Comparison of ENCODE assay signal across 9 cellular contexts in the genomic region with DNA sequence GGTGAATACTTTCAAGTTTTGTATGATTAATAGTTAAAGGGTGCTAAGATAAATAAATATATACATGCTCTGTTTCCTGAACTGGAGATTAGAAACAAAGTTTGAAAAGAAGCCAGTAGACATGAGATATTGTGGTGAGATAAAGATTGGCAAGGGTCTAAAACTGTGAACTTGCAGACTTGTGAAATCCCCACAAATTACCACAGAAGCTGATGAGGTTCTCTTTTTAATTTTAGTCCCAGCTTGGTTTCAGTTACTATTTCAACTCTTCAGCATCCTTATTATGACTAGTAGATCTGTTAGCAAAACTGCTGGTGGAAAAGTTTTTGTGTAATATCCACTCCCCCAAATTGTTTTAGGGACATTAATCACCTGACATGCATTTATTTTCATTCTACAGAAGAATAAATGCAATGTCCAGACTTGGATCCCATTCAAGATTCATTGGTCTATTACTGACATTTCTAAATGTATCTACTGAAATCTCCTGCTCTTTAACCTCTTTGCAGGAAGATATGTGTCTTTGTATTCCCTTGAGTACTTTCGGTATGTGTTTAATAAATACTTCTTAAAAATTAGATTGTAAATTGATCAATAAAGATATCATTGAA. TPM values are rescaled to one million over a fixed set of nuclear protein-coding genes. Genes with fewer than 3 reads are reported as not detected.
A peak's percentile ranks its signal among the peaks of the same experiment; 100 is the strongest.
DNase-seq lines count a peak whose midpoint lies in the region; ATAC-seq and TF ChIP-seq lines count a peak whose summit lies in the region.
"Had no signal": no experiment of that assay in that cellular context is flagged by ENCODE, and none has a peak within 500 bp of the region (broad histone marks: within the 10 kb centered on the region; RNA-seq: fewer than 3 reads in every experiment).

No MANE protein-coding gene starts in this region.

- CTCF ChIA-PET in CD8-positive, alpha-beta T cell (lab: Charles Lee) = no interaction called here

- H3K4me1 ChIP-seq in CD8-positive, alpha-beta T cell (ENCODE audit: insufficient read depth, low read length) = peaks cover 4% of the 10 kb centered on the region

- H3K36me3 ChIP-seq in CD8-positive, alpha-beta T cell (ENCODE audit: insufficient read depth, low read length) = no peaks in the 10 kb centered on the region

- H3K4me1 Mint-ChIP-seq in T-helper 17 cell = peaks cover 24% of the 10 kb centered on the region
- H3K4me1 Mint-ChIP-seq in CD8-positive, alpha-beta T cell (ENCODE audit: low read depth) = peaks cover 17% of the 10 kb centered on the region

- peaks cover 3% of the 10 kb centered on the region for H3K36me3 Mint-ChIP-seq in T-helper 17 cell (ENCODE audit: low read depth)
- no peaks in the 10 kb centered on the region for H3K36me3 Mint-ChIP-seq in CD8-positive, alpha-beta T cell

- TF ChIP-seq CTCF in CD8-positive, alpha-beta T cell (IDR thresholded peaks at IDR 0.05) = no peak

- no peaks in the 10 kb centered on the region for H3K9me3 Mint-ChIP-seq in CD8-positive, alpha-beta T cell

- H3K27ac ChIP-seq in CD8-positive, alpha-beta T cell (ENCODE audit: low read depth, low read length) = no peak overlapping the region
- H3K27ac ChIP-seq: C4-2B had no signal

- intact Hi-C loops in CD8-positive, alpha-beta T cell (cut with DNase I, micrococcal nuclease) = no loop called here

- H3K27ac Mint-ChIP-seq in T-helper 17 cell = peak overlapping the region; percentile 83
- H3K27ac Mint-ChIP-seq in CD8-positive, alpha-beta T cell = no peak overlapping the region

- no peak overlapping the region for H3K4me3 ChIP-seq in CD8-positive, alpha-beta T cell (ENCODE audit: low read depth, low read length)

- no peaks in the 10 kb centered on the region for H3K9me3 ChIP-seq in T-helper 17 cell (ENCODE audit: control insufficient read depth, low read length, poor library complexity, severe bottlenecking)
- no peaks in the 10 kb centered on the region for H3K9me3 ChIP-seq in CD8-positive, alpha-beta T cell (ENCODE audit: low read length)

- peak; percentile 84 to 87 for DNase-seq in AML-193 (lab: John Stamatoyannopoulos, UW)
- DNase-seq in T-helper 17 cell = no peak
- no peak for DNase-seq in NCI-H187 (lab: John Stamatoyannopoulos, UW)
- DNase-seq in NCI-H1092 treated with DMSO at 0.1 percent for 48 hours (lab: John Stamatoyannopoulos, UW) = no peak
- DNase-seq in CD8-positive, alpha-beta T cell = no peak
- DNase-seq in NCI-H1436 (lab: John Stamatoyannopoulos, UW) = no peak

- no peak overlapping the region for H3K4me3 Mint-ChIP-seq in T-helper 17 cell
- H3K4me3 Mint-ChIP-seq in CD8-positive, alpha-beta T cell = no peak overlapping the region

- no peaks in the 10 kb centered on the region for H3K27me3 Mint-ChIP-seq in T-helper 17 cell
- peaks cover 4% of the 10 kb centered on the region for H3K27me3 Mint-ChIP-seq in CD8-positive, alpha-beta T cell (ENCODE audit: low read depth)

- POLR2A ChIA-PET in CD8-positive, alpha-beta T cell (lab: Charles Lee) = no interaction called here

- peak; percentile 40 for ATAC-seq in GM19324 (IDR thresholded peaks at IDR 0.05; ENCODE audit: low FRiP score, unreplicated experiment)
- peak; percentile 45 for ATAC-seq in HG03139 (IDR thresholded peaks at IDR 0.05; ENCODE audit: unreplicated experiment)
- ATAC-seq in T-helper 17 cell = peak; percentile 87
- ATAC-seq in CD8-positive, alpha-beta T cell = no peak

- no peaks in the 10 kb centered on the region for H3K27me3 ChIP-seq in CD8-positive, alpha-beta T cell (ENCODE audit: insufficient read depth, low read length)

RNA-seq across cellular contexts. Expression of a gene that starts 20.8 kb away (rescaled TPM):
- 10 to 100 TPM in 1 of 2 donors, 1 to 10 TPM in 1; 3.9 to 13.5 TPM for total RNA-seq in T-helper 17 cell
- 1 to 10 TPM; 2.8 to 4.1 TPM for total RNA-seq in CD8-positive, alpha-beta T cell

Comparison
In these comparisons a context has a peak if more than half of its experiments do, and no peak if none do; other contexts are left out.
1. DNase-seq: peak in AML-193 (2 of 2); none in T-helper 17 cell (0 of 3), NCI-H187 (0 of 2), NCI-H1092 treated with DMSO at 0.1 percent for 48 hours (single experiment), CD8-positive, alpha-beta T cell (0 of 7) and NCI-H1436 (single experiment).